In genomic region chr4:110970642-110971041, GRCh38 we compare ENCODE assay signal across 8 cellular contexts.
DNase-seq lines count a peak whose midpoint lies in the region; ATAC-seq and TF ChIP-seq lines count a peak whose summit lies in the region.

No MANE protein-coding gene starts in this region.

- H3K9me3 Mint-ChIP-seq in activated T-helper 1 cell treated with anti-CD3 and anti-CD28 coated beads, Interleukin-12 subunit alpha, Interleukin-12 subunit beta, Interleukin-2, Interleukin-4 antibody, amounts not matched to agents 30 ng/mL and 10 ng/mL and 1 ng/mL, durations not matched to agents 14 hours and 24 hours and 36 hours, result no peaks in the 10 kb centered on the region

- no peak for ATAC-seq in left ventricle myocardium superior

- no peak overlapping the region for H3K4me3 ChIP-seq in left ventricle myocardium inferior
- H3K4me3 ChIP-seq in NB4 (ENCODE audit: low read depth, low read length), result no peak overlapping the region
- H3K4me3 ChIP-seq in colonic mucosa, result no peak overlapping the region

- intact Hi-C loops in left ventricle myocardium inferior (cut with micrococcal nuclease) (no loop called here), left ventricle myocardium superior (cut with micrococcal nuclease) (no loop called here), colonic mucosa (cut with DNase I) (no loop called here)
- intact Hi-C loops in activated T-helper 1 cell treated with anti-CD3 and anti-CD28 coated beads, Interleukin-12 subunit alpha, Interleukin-12 subunit beta, Interleukin-2, Interleukin-4 antibody, amounts not matched to agents 30 ng/mL and 10 ng/mL and 1 ng/mL, durations not matched to agents 14 hours and 24 hours and 36 hours (cut with micrococcal nuclease), result no loop called here

- no peak overlapping the region for H3K9ac ChIP-seq in colonic mucosa (ENCODE audit: low read depth in 2 of 2, low read length in 2 of 2)

- no peaks in the 10 kb centered on the region for H3K4me1 Mint-ChIP-seq in activated T-helper 1 cell treated with anti-CD3 and anti-CD28 coated beads, Interleukin-12 subunit alpha, Interleukin-12 subunit beta, Interleukin-2, Interleukin-4 antibody, amounts not matched to agents 30 ng/mL and 10 ng/mL and 1 ng/mL, durations not matched to agents 14 hours and 24 hours and 36 hours (ENCODE audit: low read depth)

- H3K9me3 ChIP-seq in left ventricle myocardium inferior (replicated peaks) (peaks cover 3% of the 10 kb centered on the region), colonic mucosa (no peaks in the 10 kb centered on the region)

- no peak overlapping the region for H3K4me3 Mint-ChIP-seq in activated T-helper 1 cell treated with anti-CD3 and anti-CD28 coated beads, Interleukin-12 subunit alpha, Interleukin-12 subunit beta, Interleukin-2, Interleukin-4 antibody, amounts not matched to agents 30 ng/mL and 10 ng/mL and 1 ng/mL, durations not matched to agents 14 hours and 24 hours and 36 hours

- POLR2A ChIA-PET in HEK293T (lab: Yijun Ruan, JAX), result no interaction called here

- H3K27me3 ChIP-seq in left ventricle myocardium inferior (ENCODE audit: low read depth) (no peaks in the 10 kb centered on the region), colonic mucosa (no peaks in the 10 kb centered on the region)

- DNase-seq in left ventricle myocardium inferior, result no peak
- no peak for DNase-seq in left ventricle myocardium superior
- DNase-seq in HEK293T (ENCODE audit: extremely low spot score), result peak; percentile 70
- DNase-seq in NB4 (ENCODE audit: low read depth), result peak; percentile 69
- peak; percentile 70 for DNase-seq in colonic mucosa
- DNase-seq in renal cortical epithelial cell (ENCODE audit: low read depth), result peak; percentile 48
- DNase-seq in activated T-helper 1 cell treated with anti-CD3 and anti-CD28 coated beads, Interleukin-12 subunit alpha, Interleukin-12 subunit beta, Interleukin-2, Interleukin-4 antibody, amounts not matched to agents 30 ng/mL and 10 ng/mL and 1 ng/mL, durations not matched to agents 14 hours and 24 hours and 36 hours (ENCODE audit: low spot score), result no peak
- no peak for DNase-seq in C1 segment of cervical spinal cord (lab: John Stamatoyannopoulos, UW)

- CTCF ChIA-PET in HEK293T (lab: Yijun Ruan, JAX), result interaction anchor here (0.6 to 0.7 kb wide), 2 partner anchors 217 to 1695 kb away, joined by 3 read pairs; no protein-coding TSS in a partner anchor

- H3K4me1 ChIP-seq in left ventricle myocardium inferior (no peaks in the 10 kb centered on the region), colonic mucosa (no peaks in the 10 kb centered on the region)

- no peaks in the 10 kb centered on the region for H3K36me3 ChIP-seq in left ventricle myocardium inferior
- no peaks in the 10 kb centered on the region for H3K36me3 ChIP-seq in colonic mucosa

- no peak for TF ChIP-seq POLR2A in NB4 (IDR thresholded peaks at IDR 0.05; ENCODE audit: extremely low read depth, insufficient read length)

- H3K27ac ChIP-seq in left ventricle myocardium inferior (replicated peaks) (no peak overlapping the region), colonic mucosa (no peak overlapping the region)

- TF ChIP-seq CTCF in left ventricle myocardium inferior (IDR thresholded peaks at IDR 0.05; ENCODE audit: borderline replicate concordance), result peak; percentile 9
- peak; percentile 81 for TF ChIP-seq CTCF in NB4 (IDR thresholded peaks at IDR 0.05; ENCODE audit: low read depth, low read length)
- peak; percentile 32 for TF ChIP-seq CTCF in colonic mucosa (IDR thresholded peaks at IDR 0.05)

- no peaks in the 10 kb centered on the region for H3K36me3 Mint-ChIP-seq in activated T-helper 1 cell treated with anti-CD3 and anti-CD28 coated beads, Interleukin-12 subunit alpha, Interleukin-12 subunit beta, Interleukin-2, Interleukin-4 antibody, amounts not matched to agents 30 ng/mL and 10 ng/mL and 1 ng/mL, durations not matched to agents 14 hours and 24 hours and 36 hours (ENCODE audit: low read depth)

- no peak overlapping the region for H3K27ac Mint-ChIP-seq in activated T-helper 1 cell treated with anti-CD3 and anti-CD28 coated beads, Interleukin-12 subunit alpha, Interleukin-12 subunit beta, Interleukin-2, Interleukin-4 antibody, amounts not matched to agents 30 ng/mL and 10 ng/mL and 1 ng/mL, durations not matched to agents 14 hours and 24 hours and 36 hours

- no peaks in the 10 kb centered on the region for H3K27me3 Mint-ChIP-seq in activated T-helper 1 cell treated with anti-CD3 and anti-CD28 coated beads, Interleukin-12 subunit alpha, Interleukin-12 subunit beta, Interleukin-2, Interleukin-4 antibody, amounts not matched to agents 30 ng/mL and 10 ng/mL and 1 ng/mL, durations not matched to agents 14 hours and 24 hours and 36 hours (ENCODE audit: insufficient read depth)

TF ChIP-seq in HEK293T, 16 proteins besides CTCF, POLR2A, EP300 and RAD21:
- TF ChIP-seq HDGF (IDR thresholded peaks at IDR 0.05; ENCODE audit: borderline replicate concordance), result no peak
- TF ChIP-seq FOXK2 (IDR thresholded peaks at IDR 0.05), result no peak
- no peak for TF ChIP-seq FOXA1 (IDR thresholded peaks at IDR 0.05)
- no peak for TF ChIP-seq PKNOX1 (IDR thresholded peaks at IDR 0.05)
- TF ChIP-seq SP1 (IDR thresholded peaks at IDR 0.05), result no peak
- no peak for TF ChIP-seq FOXM1 (IDR thresholded peaks at IDR 0.05; ENCODE audit: borderline replicate concordance)
- TF ChIP-seq NFRKB (IDR thresholded peaks at IDR 0.05), result no peak
- no peak for TF ChIP-seq L3MBTL2 (conservative IDR thresholded peaks at IDR 0.05)
- TF ChIP-seq BHLHE40 (IDR thresholded peaks at IDR 0.05; ENCODE audit: borderline replicate concordance), result no peak
- TF ChIP-seq TARDBP (IDR thresholded peaks at IDR 0.05), result no peak
- no peak for TF ChIP-seq ARNT (IDR thresholded peaks at IDR 0.05)
- no peak for TF ChIP-seq LEF1 (IDR thresholded peaks at IDR 0.05; ENCODE audit: borderline replicate concordance)
- TF ChIP-seq ELF4 (IDR thresholded peaks at IDR 0.05), result no peak
- no peak for TF ChIP-seq CTBP1 (IDR thresholded peaks at IDR 0.05; ENCODE audit: borderline replicate concordance)
- TF ChIP-seq ZNF384 (IDR thresholded peaks at IDR 0.05), result no peak
- no peak for TF ChIP-seq SUZ12 (IDR thresholded peaks at IDR 0.05)

Comparison
In these comparisons a context has a peak if more than half of its experiments do, and no peak if none do; other contexts are left out.
1. DNase-seq: peak in HEK293T (single experiment), NB4 (single experiment), colonic mucosa (single experiment) and renal cortical epithelial cell (single experiment); none in left ventricle myocardium inferior (single experiment), left ventricle myocardium superior (single experiment), activated T-helper 1 cell treated with anti-CD3 and anti-CD28 coated beads, Interleukin-12 subunit alpha, Interleukin-12 subunit beta, Interleukin-2, Interleukin-4 antibody, amounts not matched to agents 30 ng/mL and 10 ng/mL and 1 ng/mL, durations not matched to agents 14 hours and 24 hours and 36 hours (single experiment) and C1 segment of cervical spinal cord (0 of 14).
2. CTCF ChIP-seq: peak in every context shown above with its lines; median percentile 81 in NB4; 32 in colonic mucosa; 9 in left ventricle myocardium inferior.